Comparison of ENCODE assay signal across 36 cellular contexts in the genomic region with DNA sequence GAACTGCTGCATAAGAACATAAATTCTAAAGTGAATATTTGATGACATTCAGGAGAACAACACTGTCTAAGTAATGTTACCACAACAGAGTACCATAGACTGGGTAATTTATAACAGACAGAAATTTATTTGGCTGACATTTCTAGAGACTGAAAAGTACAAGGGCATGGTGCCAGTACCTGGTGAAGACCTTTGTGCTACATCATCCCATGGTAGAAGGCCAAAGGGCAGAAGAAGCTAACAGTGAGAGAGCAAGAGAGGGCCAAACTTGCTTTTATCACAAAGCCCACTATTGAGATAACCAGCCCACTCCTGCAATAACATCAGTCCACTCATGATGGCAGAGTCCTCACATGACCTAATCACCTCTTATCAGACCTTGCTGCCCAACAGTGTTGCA.
"Had no signal": no experiment of that assay in that cellular context is flagged by ENCODE, and none has a peak within 500 bp of the region (broad histone marks: within the 10 kb centered on the region; RNA-seq: fewer than 3 reads in every experiment).

No MANE protein-coding gene starts in this region.

- H3K36me3 ChIP-seq: ascending aorta, cardiac muscle cell had no signal

- H3K36me3 Mint-ChIP-seq: activated naive CD4-positive, alpha-beta T cell treated with anti-CD3 and anti-CD28 coated beads, Interleukin-2, amount 50 U/mL, for 24 hours; activated naive CD8-positive, alpha-beta T cell treated with anti-CD3 and anti-CD28 coated beads, Interleukin-2, amount 10 ng/mL, durations not matched to agents 7 days and 5 days; T-cell had no signal

- H3K27ac ChIP-seq: ascending aorta, cardiac muscle cell, KMS-11, PC-9, RWPE1, VCaP had no signal

- H3K9ac ChIP-seq: KMS-11 had no signal

- H3K4me1 ChIP-seq: ascending aorta had no signal

- H3K9me3 Mint-ChIP-seq: activated CD8-positive, alpha-beta T cell treated with anti-CD3 and anti-CD28 coated beads for 36 hours; activated naive CD4-positive, alpha-beta T cell treated with anti-CD3 and anti-CD28 coated beads, Interleukin-2, amount 50 U/mL, for 24 hours; activated naive CD8-positive, alpha-beta T cell treated with anti-CD3 and anti-CD28 coated beads, Interleukin-2, amount 10 ng/mL, durations not matched to agents 7 days and 5 days; activated T-cell treated with anti-CD3 and anti-CD28 coated beads, Interleukin-2, amount 50 U/mL, for 24 hours; activated T-helper 2 cell treated with anti-CD3 and anti-CD28 coated beads, Interferon-gamma antibody, Interleukin-2, Interleukin-4, amounts not matched to agents 10 μg/mL and 5 μg/mL and 100 μg/mL, durations not matched to agents 14 hours and 24 hours and 36 hours; central memory CD8-positive, alpha-beta T cell; T-cell had no signal

- H3K4me3 ChIP-seq: ascending aorta, cardiac muscle cell, PC-9 had no signal

- H3K4me3 Mint-ChIP-seq: activated CD8-positive, alpha-beta T cell treated with anti-CD3 and anti-CD28 coated beads for 36 hours; activated naive CD4-positive, alpha-beta T cell treated with anti-CD3 and anti-CD28 coated beads, Interleukin-2, amount 50 U/mL, for 24 hours; activated naive CD8-positive, alpha-beta T cell treated with anti-CD3 and anti-CD28 coated beads, Interleukin-2, amount 10 ng/mL, durations not matched to agents 7 days and 5 days; activated T-cell treated with anti-CD3 and anti-CD28 coated beads, Interleukin-2, amount 50 U/mL, for 24 hours; central memory CD8-positive, alpha-beta T cell; T-cell had no signal

- FAIRE-seq: RCC 7860 had no signal

- H3K27ac Mint-ChIP-seq: activated CD8-positive, alpha-beta T cell treated with anti-CD3 and anti-CD28 coated beads for 36 hours; activated naive CD4-positive, alpha-beta T cell treated with anti-CD3 and anti-CD28 coated beads, Interleukin-2, amount 50 U/mL, for 24 hours; activated naive CD8-positive, alpha-beta T cell treated with anti-CD3 and anti-CD28 coated beads, Interleukin-2, amount 10 ng/mL, durations not matched to agents 7 days and 5 days; activated T-cell treated with anti-CD3 and anti-CD28 coated beads, Interleukin-2, amount 50 U/mL, for 24 hours; activated T-helper 2 cell treated with anti-CD3 and anti-CD28 coated beads, Interferon-gamma antibody, Interleukin-2, Interleukin-4, amounts not matched to agents 10 μg/mL and 5 μg/mL and 100 μg/mL, durations not matched to agents 14 hours and 24 hours and 36 hours; T-cell had no signal

- H3K9me3 ChIP-seq: ascending aorta had no signal

- H3K27me3 Mint-ChIP-seq: activated CD8-positive, alpha-beta T cell treated with anti-CD3 and anti-CD28 coated beads for 36 hours had no signal

- H3K27me3 ChIP-seq: ascending aorta, cardiac muscle cell had no signal

- DNase-seq: activated CD4-positive, alpha-beta T cell treated with anti-CD3 and anti-CD28 coated beads for 1 hour; activated CD4-positive, alpha-beta T cell treated with anti-CD3 and anti-CD28 coated beads for 48 hours; activated CD4-positive, CD25-positive, alpha-beta regulatory T cell; activated CD8-positive, alpha-beta T cell treated with anti-CD3 and anti-CD28 coated beads for 36 hours; activated gamma-delta T cell; activated naive CD4-positive, alpha-beta T cell treated with Interleukin-2 at 50 U/mL for 16 hours; activated naive CD8-positive, alpha-beta T cell treated with anti-CD3 and anti-CD28 coated beads, Interleukin-2, amount 10 ng/mL, durations not matched to agents 7 days and 5 days; activated T-cell treated with anti-CD3 and anti-CD28 coated beads, Interleukin-2, amount 50 U/mL, for 24 hours; amygdala; MM.1S; MV-4-11; NCI-H1092; NCI-H1417; NCI-H146; NCI-H187; NCI-H2029 treated with DMSO at 0.1 percent for 48 hours; NCI-H2107; NCI-H2171; NCI-H510A; NCI-H526; NCI-H748 treated with DMSO at 0.1 percent for 48 hours; NK-92 treated with Interleukin-12 subunit alpha and Interleukin-12 subunit beta, amount 100 ng/mL, for 24 hours; PC-9; SIG-M5; T-cell; T-helper 2 cell; T-helper 9 cell had no signal

- H3K4me1 Mint-ChIP-seq: activated naive CD4-positive, alpha-beta T cell treated with anti-CD3 and anti-CD28 coated beads, Interleukin-2, amount 50 U/mL, for 24 hours; activated naive CD8-positive, alpha-beta T cell treated with anti-CD3 and anti-CD28 coated beads, Interleukin-2, amount 10 ng/mL, durations not matched to agents 7 days and 5 days; central memory CD8-positive, alpha-beta T cell; T-cell had no signal

- H2AFZ ChIP-seq: PC-9 had no signal
